In genomic region chr1:40625476-40626382, GRCh38 we compare ENCODE assay signal across 15 cellular contexts. TPM values are rescaled to one million over a fixed set of nuclear protein-coding genes. Genes with fewer than 3 reads are reported as not detected.
A peak's percentile ranks its signal among the peaks of the same experiment; 100 is the strongest.
DNase-seq lines count a peak whose midpoint lies in the region; ATAC-seq, FAIRE-seq and TF ChIP-seq lines count a peak whose summit lies in the region.
"Had no signal": no experiment of that assay in that cellular context is flagged by ENCODE, and none has a peak within 500 bp of the region (broad histone marks: within the 10 kb centered on the region; RNA-seq: fewer than 3 reads in every experiment).

No MANE protein-coding gene starts in this region.

- intact Hi-C loops in activated B cell treated with CpG ODN at 0.5 μM for 24 hours (cut with micrococcal nuclease), result loop anchor here (1.0 kb wide), 1 partner anchor 44 kb away; no protein-coding TSS in a partner anchor

- DNase-seq in AG10803 (ENCODE audit: low read depth) (peak; percentile 17), H54 (ENCODE audit: insufficient read length, low spot score) (peak; percentile 65), activated B cell treated with CpG ODN at 0.5 μM for 24 hours (no peak), glomerular visceral epithelial cell (ENCODE audit: extremely low spot score) (peak; percentile 12), retina (no peak)
- no peak for DNase-seq in activated CD4-positive, alpha-beta T cell treated with anti-CD3 and anti-CD28 coated beads for 1 hour
- DNase-seq: NCI-H1436; stimulated activated CD4-positive, alpha-beta T cell treated with anti-CD3 and anti-CD28 coated beads, Interleukin-4, amount 100 ng/mL, for 24 hours; stimulated activated naive CD4-positive, alpha-beta T cell treated with Interleukin-2 at 50 U/mL for 16 hours had no signal

- no peaks in the 10 kb centered on the region for H3K36me3 Mint-ChIP-seq in activated B cell treated with CpG ODN at 0.5 μM for 24 hours (ENCODE audit: low read depth)
- H3K36me3 Mint-ChIP-seq: activated CD8-positive, alpha-beta memory T cell treated with anti-CD3 and anti-CD28 coated beads, Interleukin-2, amount 10 ng/mL, durations not matched to agents 7 days and 5 days; natural killer cell treated with Interleukin-12 subunit alpha and Interleukin-12 subunit beta and Interleukin-15 and Interleukin-18, amount 100 ng/mL, for 72 hours had no signal

- CTCF ChIA-PET in activated B cell treated with CpG ODN at 0.5 μM for 24 hours (lab: Charles Lee), result interaction anchor here (1.0 to 1.5 kb wide), 4 partner anchors 14 to 224 kb away, joined by 3 to 6 read pairs (median 4); no protein-coding TSS in a partner anchor

- H3K27ac Mint-ChIP-seq in activated B cell treated with CpG ODN at 0.5 μM for 24 hours, result no peak overlapping the region
- H3K27ac Mint-ChIP-seq: activated CD8-positive, alpha-beta memory T cell treated with anti-CD3 and anti-CD28 coated beads, Interleukin-2, amount 10 ng/mL, durations not matched to agents 7 days and 5 days; HFFc6; natural killer cell treated with Interleukin-12 subunit alpha and Interleukin-12 subunit beta and Interleukin-15 and Interleukin-18, amount 100 ng/mL, for 72 hours had no signal

- no peak for TF ChIP-seq POLR2A in H54 (IDR thresholded peaks at IDR 0.05; ENCODE audit: low read depth, low read length)

- ATAC-seq in activated B cell treated with CpG ODN at 0.5 μM for 24 hours (ENCODE audit: low read depth) (peak; percentile 12), GM21576 (IDR thresholded peaks at IDR 0.05; ENCODE audit: unreplicated experiment) (no peak), HG02763 (IDR thresholded peaks at IDR 0.05; ENCODE audit: unreplicated experiment) (no peak)
- ATAC-seq: activated CD8-positive, alpha-beta memory T cell treated with anti-CD3 and anti-CD28 coated beads, Interleukin-2, amount 10 ng/mL, durations not matched to agents 7 days and 5 days; natural killer cell treated with Interleukin-12 subunit alpha and Interleukin-12 subunit beta and Interleukin-15 and Interleukin-18, amount 100 ng/mL, for 72 hours had no signal

- H3K27me3 Mint-ChIP-seq in activated B cell treated with CpG ODN at 0.5 μM for 24 hours, result peaks cover 12% of the 10 kb centered on the region
- H3K27me3 Mint-ChIP-seq: activated CD8-positive, alpha-beta memory T cell treated with anti-CD3 and anti-CD28 coated beads, Interleukin-2, amount 10 ng/mL, durations not matched to agents 7 days and 5 days; natural killer cell treated with Interleukin-12 subunit alpha and Interleukin-12 subunit beta and Interleukin-15 and Interleukin-18, amount 100 ng/mL, for 72 hours had no signal

- TF ChIP-seq CTCF in AG10803 (conservative IDR thresholded peaks at IDR 0.05; ENCODE audit: low read length) (no peak), activated B cell treated with CpG ODN at 0.5 μM for 24 hours (IDR thresholded peaks at IDR 0.05) (no peak)

- peaks cover 12% of the 10 kb centered on the region for H3K4me1 Mint-ChIP-seq in activated B cell treated with CpG ODN at 0.5 μM for 24 hours

- H3K4me3 ChIP-seq in AG10803 (ENCODE audit: low read length), result no peak overlapping the region

- no peak overlapping the region for H3K4me3 Mint-ChIP-seq in activated B cell treated with CpG ODN at 0.5 μM for 24 hours
- H3K4me3 Mint-ChIP-seq: activated CD8-positive, alpha-beta memory T cell treated with anti-CD3 and anti-CD28 coated beads, Interleukin-2, amount 10 ng/mL, durations not matched to agents 7 days and 5 days; HFFc6; natural killer cell treated with Interleukin-12 subunit alpha and Interleukin-12 subunit beta and Interleukin-15 and Interleukin-18, amount 100 ng/mL, for 72 hours had no signal

- no peaks in the 10 kb centered on the region for H3K9me3 Mint-ChIP-seq in activated B cell treated with CpG ODN at 0.5 μM for 24 hours
- H3K9me3 Mint-ChIP-seq: HFFc6; natural killer cell treated with Interleukin-12 subunit alpha and Interleukin-12 subunit beta and Interleukin-15 and Interleukin-18, amount 100 ng/mL, for 72 hours had no signal

- no peak for FAIRE-seq in H54 (lab: Jason Lieb, UNC)
- FAIRE-seq: TTC549 had no signal

- POLR2A ChIA-PET in activated B cell treated with CpG ODN at 0.5 μM for 24 hours (lab: Charles Lee), result no interaction called here

RNA-seq across cellular contexts. Expression of gene RIMS3, which starts 39.8 kb away (rescaled TPM):
- 5.5 and 6.2 TPM in 2 replicates for total RNA-seq in activated B cell treated with CpG ODN at 0.5 μM for 24 hours

Comparison
In these comparisons a context has a peak if more than half of its experiments do, and no peak if none do; other contexts are left out.
1. DNase-seq: peak in AG10803 (single experiment), H54 (single experiment) and glomerular visceral epithelial cell (single experiment); none in activated B cell treated with CpG ODN at 0.5 μM for 24 hours (single experiment), retina (single experiment) and activated CD4-positive, alpha-beta T cell treated with anti-CD3 and anti-CD28 coated beads for 1 hour (single experiment).